In genomic region chr10:70459061-70459770, GRCh38 we compare ENCODE assay signal across 16 cellular contexts. TPM values are rescaled to one million over a fixed set of nuclear protein-coding genes. Genes with fewer than 3 reads are reported as not detected.
DNase-seq lines count a peak whose midpoint lies in the region; ATAC-seq and TF ChIP-seq lines count a peak whose summit lies in the region.
"Had no signal": no experiment of that assay in that cellular context is flagged by ENCODE, and none has a peak within 500 bp of the region (broad histone marks: within the 10 kb centered on the region; RNA-seq: fewer than 3 reads in every experiment).

No MANE protein-coding gene starts in this region.

- H3K27ac Mint-ChIP-seq in stimulated activated memory B cell treated with anti-CD40 and anti-IgM and Interleukin-4, amounts not matched to agents 10 μg/mL and 1 μg/mL and 100 μg/mL, for 72 hours: no peak overlapping the region
- H3K27ac Mint-ChIP-seq: CD4-positive, alpha-beta T cell had no signal

- no peak for TF ChIP-seq POLR2A in HCT116 (IDR thresholded peaks at IDR 0.05; ENCODE audit: borderline replicate concordance, extremely low read depth, insufficient read depth, insufficient read length)
- TF ChIP-seq POLR2A in lower leg skin (IDR thresholded peaks at IDR 0.05): no peak

- H3K79me2 ChIP-seq in HCT116 (ENCODE audit: insufficient read depth, low read length): no peaks in the 10 kb centered on the region

- ATAC-seq in HCT116 (no peak), HG02610 (IDR thresholded peaks at IDR 0.05; ENCODE audit: unreplicated experiment) (no peak), HG03520 (IDR thresholded peaks at IDR 0.05; ENCODE audit: unreplicated experiment) (no peak)
- peak; percentile 37 for ATAC-seq in stimulated activated memory B cell treated with anti-CD40 and anti-IgM and Interleukin-4, amounts not matched to agents 10 μg/mL and 1 μg/mL and 100 μg/mL, for 72 hours

- H3K36me3 ChIP-seq in HCT116 (ENCODE audit: control insufficient read depth in 1 of 2, insufficient read depth in 2 of 2, low read length in 2 of 2) (no peaks in the 10 kb centered on the region), WERI-Rb-1 (no peaks in the 10 kb centered on the region), iPS DF 6.9 (ENCODE audit: control insufficient read depth, insufficient read depth, low read length) (no peaks in the 10 kb centered on the region)

- H3K4me1 ChIP-seq in HCT116 (ENCODE audit: control insufficient read depth in 1 of 2, insufficient read depth in 2 of 2, low read length in 2 of 2): peaks cover 31 to 54% of the 10 kb centered on the region in 2 experiments
- peaks cover 9% of the 10 kb centered on the region for H3K4me1 ChIP-seq in iPS DF 6.9 (ENCODE audit: control insufficient read depth, insufficient read depth, low read length)

- no TSS peak for BruUV-seq in HCT116 (replicated peaks; lab: Mats Ljungman, UMichigan)

- peaks cover 64% of the 10 kb centered on the region for H3K27me3 Mint-ChIP-seq in stimulated activated memory B cell treated with anti-CD40 and anti-IgM and Interleukin-4, amounts not matched to agents 10 μg/mL and 1 μg/mL and 100 μg/mL, for 72 hours

- POLR2A ChIA-PET in HCT116 (lab: Charles Lee): no interaction called here

- RAD21 ChIA-PET in HCT116 (lab: Charles Lee; ENCODE audit: low non-redundant PET in 1 of 2, low total read pairs in 2 of 2, uncharacterized antibody in 2 of 2, unreplicated experiment in 2 of 2): interaction anchor here in 1 of 2 experiments (0.6 kb wide), 1 partner anchor 236 kb away, joined by 7 read pairs; no protein-coding TSS in a partner anchor

- no peak for TF ChIP-seq CTCF in HCT116 (IDR thresholded peaks at IDR 0.05 in 2 of 3, conservative IDR thresholded peaks at IDR 0.05 in 1 of 3; ENCODE audit: borderline replicate concordance in 1 of 3, insufficient read depth in 1 of 3, low read depth in 2 of 3, low read length in 2 of 3)
- TF ChIP-seq CTCF in WERI-Rb-1 (IDR thresholded peaks at IDR 0.05; ENCODE audit: low read depth, low read length): no peak
- no peak for TF ChIP-seq CTCF in lower leg skin (IDR thresholded peaks at IDR 0.05)

- no peak for DNase-seq in HCT116 (ENCODE audit: low read depth, low spot score)
- DNase-seq in WERI-Rb-1: no peak
- DNase-seq in iPS DF 6.9 (ENCODE audit: low read depth, low spot score): no peak
- DNase-seq in lower leg skin (ENCODE audit: low spot score in 2 of 2): no peak
- no peak for DNase-seq in epidermal melanocyte (ENCODE audit: insufficient read length, low spot score)
- DNase-seq: GDM1, SHP77 had no signal

- no peaks in the 10 kb centered on the region for H3K9me2 ChIP-seq in HCT116 (ENCODE audit: insufficient read depth)

- H3K9me3 ChIP-seq in HCT116 (ENCODE audit: control insufficient read depth in 1 of 2, insufficient read depth in 1 of 2, low read depth in 1 of 2, low read length in 2 of 2): no peaks in the 10 kb centered on the region
- no peaks in the 10 kb centered on the region for H3K9me3 ChIP-seq in WERI-Rb-1 (ENCODE audit: severe bottlenecking)
- no peaks in the 10 kb centered on the region for H3K9me3 ChIP-seq in iPS DF 6.9 (ENCODE audit: control insufficient read depth, insufficient read depth, low read length)

- peaks cover 14% of the 10 kb centered on the region for H3K4me1 Mint-ChIP-seq in stimulated activated memory B cell treated with anti-CD40 and anti-IgM and Interleukin-4, amounts not matched to agents 10 μg/mL and 1 μg/mL and 100 μg/mL, for 72 hours

- H3K4me3 Mint-ChIP-seq in stimulated activated memory B cell treated with anti-CD40 and anti-IgM and Interleukin-4, amounts not matched to agents 10 μg/mL and 1 μg/mL and 100 μg/mL, for 72 hours: no peak overlapping the region

- CTCF ChIA-PET in HCT116 (lab: Charles Lee): no interaction called here

- no peak overlapping the region for H2AFZ ChIP-seq in HCT116 (ENCODE audit: low read depth, low read length, poor library complexity, severe bottlenecking)

- H3K4me3 ChIP-seq in HCT116 (replicated peaks in 1 of 2; ENCODE audit: low read depth in 1 of 2, low read length in 2 of 2): no peak overlapping the region
- H3K4me3 ChIP-seq in WERI-Rb-1 (ENCODE audit: low read depth, low read length): peak overlapping the region; percentile 40
- H3K4me3 ChIP-seq in iPS DF 6.9 (ENCODE audit: low read length): peak overlapping the region; percentile 35; the same call in 1 of the 2 replicates
- no peak overlapping the region for H3K4me3 ChIP-seq in lower leg skin (ENCODE audit: low read depth, poor library complexity, severe bottlenecking)

- no peak for TF ChIP-seq RAD21 in HCT116 (IDR thresholded peaks at IDR 0.05; ENCODE audit: low read depth)

- H4K20me1 ChIP-seq in HCT116 (ENCODE audit: insufficient read depth): no peaks in the 10 kb centered on the region

- H3K27ac ChIP-seq in HCT116 (ENCODE audit: low read depth, low read length) (no peak overlapping the region), WERI-Rb-1 (peak overlapping the region; percentile 84), iPS DF 6.9 (ENCODE audit: low read length) (no peak overlapping the region)
- H3K27ac ChIP-seq: VCaP had no signal

- intact Hi-C loops in HCT116 (cut with micrococcal nuclease) (no loop called here), lower leg skin (cut with DNase I; ENCODE audit: low total_unique reads) (no loop called here)

- no peaks in the 10 kb centered on the region for H3K36me3 Mint-ChIP-seq in stimulated activated memory B cell treated with anti-CD40 and anti-IgM and Interleukin-4, amounts not matched to agents 10 μg/mL and 1 μg/mL and 100 μg/mL, for 72 hours

- peak overlapping the region; percentile 47 for H3K9ac ChIP-seq in HCT116 (ENCODE audit: low read length)

- H3K27me3 ChIP-seq in HCT116 (ENCODE audit: insufficient read depth, low read length) (no peaks in the 10 kb centered on the region), WERI-Rb-1 (ENCODE audit: insufficient read depth, low read depth, severe bottlenecking) (no peaks in the 10 kb centered on the region), iPS DF 6.9 (ENCODE audit: control insufficient read depth, insufficient read depth, low read length) (peaks cover 6% of the 10 kb centered on the region)

- WGBS in iPS DF 6.9 (ENCODE audit: insufficient coverage, insufficient read length): no CpG with 5 or more reads among the region's 19 CpGs
- WGBS in lower leg skin, 2 donors: 54 to 56% methylated on average over 17 to 19 of the region's 19 CpGs

- peak overlapping the region; percentile 79 for H3K4me2 ChIP-seq in HCT116 (ENCODE audit: low read length)

- H3K9me3 Mint-ChIP-seq in stimulated activated memory B cell treated with anti-CD40 and anti-IgM and Interleukin-4, amounts not matched to agents 10 μg/mL and 1 μg/mL and 100 μg/mL, for 72 hours: no peaks in the 10 kb centered on the region
- H3K9me3 Mint-ChIP-seq: CD4-positive, alpha-beta T cell had no signal

TF ChIP-seq in HCT116, 20 proteins besides CTCF, POLR2A, EP300 and RAD21:
- TF ChIP-seq TCF7L2 (IDR thresholded peaks at IDR 0.05; ENCODE audit: borderline replicate concordance, extremely low read depth, insufficient read depth, insufficient read length) (peak; percentile 46), ZBTB33 (IDR thresholded peaks at IDR 0.05; ENCODE audit: extremely low read depth, insufficient replicate concordance, low read length) (no peak), MAX (IDR thresholded peaks at IDR 0.05) (no peak), REST (IDR thresholded peaks at IDR 0.05; ENCODE audit: low read depth) (no peak)
TF ChIP-seq in HCT116: peak in this region for 1.

RNA-seq across cellular contexts. Expression of gene NODAL, which starts 17.7 kb away (rescaled TPM):
- total RNA-seq in HCT116 (2021; ENCODE audit: unreplicated experiment) (0.30 TPM), lower leg skin (not detected)
- polyA plus RNA-seq in HCT116 (2012): 0.07 TPM in 1 of 2 replicates, not detected in the other
- total RNA-seq: CD4-positive, alpha-beta T cell; dermis microvascular lymphatic vessel endothelial cell; fibroblast of villous mesenchyme; liver; osteocyte had no signal
- polyA plus RNA-seq: liver had no signal

RNA-seq across cellular contexts. Expression of gene PALD1, which starts 19.4 kb away (rescaled TPM):
- total RNA-seq in HCT116 (2021; ENCODE audit: unreplicated experiment): 33.1 TPM
- 23.1 and 25.7 TPM in 2 replicates for polyA plus RNA-seq in HCT116 (2012)
- 1 to 10 TPM; 6.0 to 9.7 (median 6.4) TPM for total RNA-seq in lower leg skin
- total RNA-seq: fibroblast of villous mesenchyme had no signal

RNA-seq across cellular contexts. Expression of gene EIF4EBP2, which starts 55.3 kb away (rescaled TPM):
- total RNA-seq in HCT116 (2021; ENCODE audit: unreplicated experiment) (36.7 TPM), lower leg skin (10 to 100 TPM; 40.2 to 68.0 (median 58.9) TPM)
- polyA plus RNA-seq in HCT116 (2012): 7.4 and 10.1 TPM in 2 replicates

Comparison
In these comparisons a context has a peak if more than half of its experiments do, and no peak if none do; other contexts are left out.
1. H3K4me3 ChIP-seq: peak in WERI-Rb-1 (single experiment) and iPS DF 6.9 (single experiment); none in HCT116 (0 of 2) and lower leg skin (single experiment).